Comparison of ENCODE assay signal across 22 cellular contexts in the genomic region with DNA sequence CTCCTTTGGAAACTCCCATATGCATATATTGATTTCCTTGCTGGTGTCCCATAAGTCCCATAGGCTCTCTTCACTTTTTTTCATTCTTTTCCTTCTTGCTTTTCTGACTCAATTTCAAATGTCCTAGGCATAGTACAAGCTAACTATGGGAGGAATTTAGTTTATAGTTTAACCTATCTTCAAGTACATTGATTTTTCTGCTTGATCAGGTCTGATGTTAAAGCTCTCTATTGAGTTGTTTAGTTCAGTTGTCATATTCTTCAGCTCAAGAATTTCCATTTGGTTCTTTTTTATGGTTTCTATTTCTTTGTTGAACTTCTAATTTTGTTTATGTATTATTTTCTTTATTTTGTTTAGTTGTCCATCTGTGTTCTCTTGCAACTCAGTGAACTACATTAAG.
"Had no signal": no experiment of that assay in that cellular context is flagged by ENCODE, and none has a peak within 500 bp of the region (broad histone marks: within the 10 kb centered on the region; RNA-seq: fewer than 3 reads in every experiment).

No MANE protein-coding gene starts in this region.

- ATAC-seq: Panc1, PC-3 had no signal

- H3K4me2 ChIP-seq: SK-N-SH had no signal

- H3K9me2 ChIP-seq: SK-N-SH had no signal

- H3K27ac ChIP-seq: HL-60, RWPE1 had no signal

- H3K9ac ChIP-seq: SK-N-SH had no signal

- DNase-seq: Kasumi-1, KG1, MM.1S, NCI-H1092 treated with DMSO at 0.1 percent for 48 hours, NCI-H1436, NCI-H187, NCI-H2029, NCI-H2081 treated with DMSO at 0.1 percent for 48 hours, NCI-H2171, NCI-H226, NCI-H446, NCI-H510A, NCI-H524 treated with DMSO at 0.1 percent for 48 hours, NCI-H69, NCI-H774, PC-3, SHP77, SK-N-SH, T-helper 1 cell had no signal
